ENCODE assay signal across 25 cellular contexts in genomic region chr21:27741736-27742135, GRCh38.
DNase-seq lines count a peak whose midpoint lies in the region; FAIRE-seq and TF ChIP-seq lines count a peak whose summit lies in the region.
"Had no signal": no experiment of that assay in that cellular context is flagged by ENCODE, and none has a peak within 500 bp of the region (broad histone marks: within the 10 kb centered on the region; RNA-seq: fewer than 3 reads in every experiment).

No MANE protein-coding gene starts in this region.

- peak; percentile 10 for DNase-seq in AG09319 (ENCODE audit: extremely low read depth, low read depth)
- DNase-seq in AG10803 (ENCODE audit: low read depth): peak; percentile 55
- DNase-seq in fibroblast of mammary gland (ENCODE audit: low read depth): peak; percentile 58
- peak; percentile 13 for DNase-seq in medulla oblongata (ENCODE audit: extremely low spot score)
- no peak for DNase-seq in HT-29 (ENCODE audit: low spot score)
- DNase-seq in HUDEP-2 (lab: John Stamatoyannopoulos, UW; ENCODE audit: unreplicated experiment in 76 of 76): no peak
- no peak for DNase-seq in H54 (ENCODE audit: insufficient read length, low spot score)
- DNase-seq: Calu3, DMS153, DND-41, H7, IMR-90, KG1, MM.1S, NCI-H1092, NCI-H1417 treated with DMSO at 0.1 percent for 48 hours, NCI-H1694 treated with DMSO at 0.1 percent for 48 hours, NCI-H2081, NCI-H2227 treated with DMSO at 0.1 percent for 48 hours, NCI-H526 treated with DMSO at 0.1 percent for 48 hours, SIG-M5, SW 1271 had no signal

- no peak overlapping the region for H3K4me3 ChIP-seq in AG10803 (ENCODE audit: low read length)
- H3K4me3 ChIP-seq in fibroblast of mammary gland (ENCODE audit: control insufficient read depth, low read depth, low read length): no peak overlapping the region
- H3K4me3 ChIP-seq: SK-N-MC had no signal

- no peak for FAIRE-seq in H54 (lab: Jason Lieb, UNC)
- FAIRE-seq: GM12892, HTR-8/SVneo had no signal

- TF ChIP-seq POLR2A in H54 (IDR thresholded peaks at IDR 0.05; ENCODE audit: low read depth, low read length): no peak

- TF ChIP-seq CTCF in AG09319 (IDR thresholded peaks at IDR 0.05; ENCODE audit: low read depth, low read length): no peak
- no peak for TF ChIP-seq CTCF in AG10803 (conservative IDR thresholded peaks at IDR 0.05; ENCODE audit: low read length)
- no peak for TF ChIP-seq CTCF in fibroblast of mammary gland (conservative IDR thresholded peaks at IDR 0.05; ENCODE audit: control insufficient read depth, insufficient read depth, low read depth, low read length)

Comparison
In these comparisons a context has a peak if more than half of its experiments do, and no peak if none do; other contexts are left out.
1. DNase-seq: peak in AG09319 (single experiment), AG10803 (single experiment), fibroblast of mammary gland (single experiment) and medulla oblongata (single experiment); none in HT-29 (single experiment), HUDEP-2 (0 of 76) and H54 (single experiment).